In genomic region chr20:8132632-8133587, GRCh38 we compare ENCODE assay signal across 8 cellular contexts. TPM values are rescaled to one million over a fixed set of nuclear protein-coding genes. Genes with fewer than 3 reads are reported as not detected.
DNase-seq lines count a peak whose midpoint lies in the region; ATAC-seq, FAIRE-seq and TF ChIP-seq lines count a peak whose summit lies in the region.

No MANE protein-coding gene starts in this region.

- intact Hi-C loops in HepG2 (cut with micrococcal nuclease; ENCODE audit: unreplicated experiment): loop anchor here (1.0 to 5.0 kb wide), 6 partner anchors 22 to 588 kb away; no protein-coding TSS in a partner anchor

- H3K4me1 ChIP-seq in NT2/D1 (ENCODE audit: insufficient read depth, insufficient read length): no peaks in the 10 kb centered on the region
- H3K4me1 ChIP-seq in HepG2 (ENCODE audit: insufficient read depth, low read length): peaks cover 72% of the 10 kb centered on the region

- H3K27me3 Mint-ChIP-seq in chondrocyte (ENCODE audit: low read depth): peaks cover 16% of the 10 kb centered on the region

- TF ChIP-seq RAD21 in HepG2 (CRISPR knock-in tag; IDR thresholded peaks at IDR 0.05): no peak

- H3K36me3 Mint-ChIP-seq in chondrocyte (ENCODE audit: low read depth): no peaks in the 10 kb centered on the region

- H4K20me1 ChIP-seq in HepG2 (ENCODE audit: insufficient read depth, low read length): no peaks in the 10 kb centered on the region

- DNase-seq in NT2/D1 (ENCODE audit: low read depth, low spot score) (no peak), chondrocyte (ENCODE audit: low spot score) (peak; percentile 90), HepG2 (ENCODE audit: low spot score) (no peak), LoVo (ENCODE audit: low spot score) (no peak), GM13977 (ENCODE audit: low spot score) (no peak)
- peak; percentile 37 for DNase-seq in stimulated activated naive CD8-positive, alpha-beta T cell treated with anti-CD3 and anti-CD28 coated beads, Interleukin-15, Interleukin-2, amounts not matched to agents 100 U/mL and 50 U/mL, for 24 hours

- TF ChIP-seq POLR2A in HepG2 (IDR thresholded peaks at IDR 0.05; ENCODE audit: insufficient read depth in 1 of 2, low read depth in 2 of 2, low read length in 2 of 2): no peak

- TF ChIP-seq CTCF in chondrocyte (IDR thresholded peaks at IDR 0.05): no peak
- TF ChIP-seq CTCF in HepG2 (CRISPR knock-in tag; IDR thresholded peaks at IDR 0.05): no peak
- no peak for TF ChIP-seq CTCF in GM13977 (IDR thresholded peaks at IDR 0.05; ENCODE audit: extremely low read depth, insufficient read depth, missing control alignments)

- H3K79me2 ChIP-seq in HepG2 (ENCODE audit: insufficient read depth, low read length): peaks cover 56% of the 10 kb centered on the region

- H3K4me3 Mint-ChIP-seq in chondrocyte (ENCODE audit: unreplicated experiment): peak overlapping the region; percentile 72

- peak overlapping the region; percentile 36 for H3K27ac ChIP-seq in HepG2 (ENCODE audit: extremely low read length, insufficient read depth, low read length)

- H3K36me3 ChIP-seq in NT2/D1 (ENCODE audit: insufficient read depth, insufficient read length, low read length) (no peaks in the 10 kb centered on the region), HepG2 (replicated peaks in 1 of 2; ENCODE audit: control insufficient read depth in 1 of 2, insufficient read depth in 2 of 2, low read length in 2 of 2) (peaks cover 4 to 9% of the 10 kb centered on the region in 2 experiments)

- H3K27ac Mint-ChIP-seq in chondrocyte (ENCODE audit: unreplicated experiment): no peak overlapping the region

- TF ChIP-seq EP300 in HepG2 (IDR thresholded peaks at IDR 0.05; ENCODE audit: low read depth in 2 of 2, low read length in 2 of 2) (no peak), HepG2 (CRISPR knock-in tag; IDR thresholded peaks at IDR 0.05; ENCODE audit: borderline replicate concordance) (no peak)

- no peak overlapping the region for H2AFZ ChIP-seq in HepG2 (ENCODE audit: low read length)

- H3K4me3 ChIP-seq in NT2/D1 (ENCODE audit: insufficient read length, low read depth) (peak overlapping the region; percentile 46), HepG2 (replicated peaks in 1 of 3; ENCODE audit: insufficient read depth in 1 of 3, low read depth in 2 of 3, low read length in 3 of 3) (peak overlapping the region; percentile 76 to 87 (median 84))

- no peaks in the 10 kb centered on the region for H3K9me3 Mint-ChIP-seq in chondrocyte (ENCODE audit: low read depth)

- no TSS peak for BruUV-seq in HepG2 (replicated peaks; lab: Mats Ljungman, UMichigan)

- CTCF ChIA-PET in HepG2 (lab: Yijun Ruan, JAX; ENCODE audit: low intra/inter-chr PET ratio, low total read pairs): interaction anchor here (1.5 to 3.9 kb wide), 4 partner anchors 172 to 589 kb away, joined by 5 to 27 read pairs (median 20); no protein-coding TSS in a partner anchor

- H3K9me3 ChIP-seq in NT2/D1 (ENCODE audit: insufficient read depth, low read length) (no peaks in the 10 kb centered on the region), HepG2 (ENCODE audit: low read length) (no peaks in the 10 kb centered on the region)

- POLR2A ChIA-PET in HepG2 (lab: Yijun Ruan, JAX): interaction anchor here (1.0 to 1.6 kb wide), 5 partner anchors 12 to 254 kb away, joined by 3 to 7 read pairs (median 3); no protein-coding TSS in a partner anchor

- H3K27me3 ChIP-seq in NT2/D1 (ENCODE audit: insufficient read depth, insufficient read length): peaks cover 8% of the 10 kb centered on the region
- no peaks in the 10 kb centered on the region; a peak in 1 of 5 replicates for H3K27me3 ChIP-seq in HepG2 (ENCODE audit: control insufficient read depth in 1 of 2, insufficient read depth in 2 of 2, low read length in 2 of 2)

- H3K4me2 ChIP-seq in HepG2 (ENCODE audit: low read depth, low read length): peak overlapping the region; percentile 86

- H3K9ac ChIP-seq in NT2/D1 (ENCODE audit: insufficient read length, low read depth) (peak overlapping the region; percentile 56), HepG2 (ENCODE audit: insufficient read depth, low read depth, low read length) (peak overlapping the region; percentile 76)

- no peak for FAIRE-seq in HepG2 (lab: Jason Lieb, UNC)

- peaks cover 23% of the 10 kb centered on the region for H3K4me1 Mint-ChIP-seq in chondrocyte (ENCODE audit: low read depth)

- peak; percentile 2 for ATAC-seq in GM18498 (IDR thresholded peaks at IDR 0.05; ENCODE audit: unreplicated experiment)
- peak; percentile 3; the same call in 2 of the 3 replicates for ATAC-seq in HepG2
- no peak for ATAC-seq in stimulated activated naive CD8-positive, alpha-beta T cell treated with anti-CD3 and anti-CD28 coated beads, Interleukin-15, Interleukin-2, amounts not matched to agents 100 U/mL and 50 U/mL, for 24 hours
- no peak for ATAC-seq in HG02884 (IDR thresholded peaks at IDR 0.05; ENCODE audit: unreplicated experiment)

- 53% methylated on average over 48 of the region's 53 CpGs for WGBS in HepG2 (ENCODE audit: low lambda C conversion rate)

- in situ Hi-C loops in HepG2 (cut with HindIII; ENCODE audit: extremely low pct_ligation_motif_present, low pct_unique_long_range_greater_than_20kb): loop anchor here (5.0 to 10.0 kb wide), 5 partner anchors 112 to 589 kb away; no protein-coding TSS in a partner anchor
- in situ Hi-C loops in GM13977 (cut with MboI; ENCODE audit: low pct_unique_long_range_greater_than_20kb, low sequenced_read_pairs, unreplicated experiment): no loop called here

TF ChIP-seq in HepG2, 621 proteins besides CTCF, POLR2A, EP300 and RAD21 (continues in another document):
- TF ChIP-seq TMF1 (CRISPR knock-in tag; IDR thresholded peaks at IDR 0.05; ENCODE audit: low read depth) (no peak; the same call in 1 of the 2 replicates), SRY (CRISPR knock-in tag; IDR thresholded peaks at IDR 0.05) (no peak; the same call in 1 of the 2 replicates), ATRX (CRISPR knock-in tag; IDR thresholded peaks at IDR 0.05; ENCODE audit: borderline replicate concordance) (no peak), PHB2 (IDR thresholded peaks at IDR 0.05; ENCODE audit: partially characterized antibody) (no peak), CERS6 (CRISPR knock-in tag; IDR thresholded peaks at IDR 0.05) (0 out of 2 replicates have a peak, but pooled peaks have one; percentile 64), TEF (CRISPR knock-in tag; IDR thresholded peaks at IDR 0.05) (peak; percentile 79; the same call in 1 of the 2 replicates), WIZ (CRISPR knock-in tag; IDR thresholded peaks at IDR 0.05) (0 out of 2 replicates have a peak, but pooled peaks have one; percentile 30), ZNF280B (CRISPR knock-in tag; IDR thresholded peaks at IDR 0.05; ENCODE audit: borderline replicate concordance) (no peak; the same call in 1 of the 2 replicates), CEBPB (IDR thresholded peaks at IDR 0.05; ENCODE audit: borderline replicate concordance, low read depth, low read length) (peak; percentile 52; the same call in 1 of the 2 replicates)

RNA-seq across cellular contexts. Expression of gene PLCB1, which starts 0.8 kb away (rescaled TPM):
- total RNA-seq in chondrocyte: 10.8 to 15.3 TPM (median 11.4 TPM) in 3 replicates
- total RNA-seq in HepG2 (2016; rRNA removed; fragmentation: Illumina TruSeq; extraction: Trizol): 42.4 and 68.9 TPM in 2 replicates
- 7.3 TPM in 2 replicates for total RNA-seq in HepG2 (2016; cell fraction: cytosol; rRNA removed; fragmentation: Illumina TruSeq; extraction: Trizol; ENCODE audit: low read depth)
- 36.6 and 64.1 TPM in 2 replicates for total RNA-seq in HepG2 (2016; cell fraction: insoluble cytoplasmic fraction; rRNA removed; fragmentation: Illumina TruSeq; extraction: Trizol)
- total RNA-seq in HepG2 (2016; cell fraction: membrane; rRNA removed; fragmentation: Illumina TruSeq; extraction: Trizol): 13.6 and 62.2 TPM in 2 replicates
- 117 and 122 TPM in 2 replicates for total RNA-seq in HepG2 (2016; cell fraction: nucleus; rRNA removed; fragmentation: Illumina TruSeq; extraction: Trizol)
- 55.9 and 56.7 TPM in 2 replicates for polyA plus RNA-seq in HepG2 (2011; rRNA removed)
- 28.0 and 47.5 TPM in 2 replicates for polyA plus RNA-seq in HepG2 (2011; cell fraction: cytosol; rRNA removed)
- polyA plus RNA-seq in HepG2 (2011; cell fraction: nucleus; rRNA removed): 39.0 and 50.9 TPM in 2 replicates
- polyA plus RNA-seq in HepG2 (2012): 55.3 and 86.1 TPM in 2 replicates
- polyA plus RNA-seq in HepG2 (2016; cell fraction: cytosol; fragmentation: Illumina TruSeq; extraction: Trizol; ENCODE audit: low read depth): 2.6 and 3.2 TPM in 2 replicates
- 36.0 and 37.9 TPM in 2 replicates for polyA plus RNA-seq in HepG2 (2016; cell fraction: insoluble cytoplasmic fraction; fragmentation: Illumina TruSeq; extraction: Trizol; ENCODE audit: low read depth)
- polyA plus RNA-seq in HepG2 (2016; cell fraction: membrane; fragmentation: Illumina TruSeq; extraction: Trizol; ENCODE audit: low read depth): 7.2 and 7.6 TPM in 2 replicates
- polyA plus RNA-seq in HepG2 (2016; cell fraction: nucleus; fragmentation: Illumina TruSeq; extraction: Trizol; ENCODE audit: insufficient read depth, low read depth): 24.9 and 26.8 TPM in 2 replicates
- 1.6 and 88.7 TPM in 2 replicates for polyA minus RNA-seq in HepG2 (2011; rRNA and poly(A)+ RNA removed; ENCODE audit: low replicate concordance)
- 58.0 and 80.2 TPM in 2 replicates for polyA minus RNA-seq in HepG2 (2011; cell fraction: cytosol; rRNA and poly(A)+ RNA removed)
- 775 and 905 TPM in 2 replicates for polyA minus RNA-seq in HepG2 (2011; cell fraction: nucleus; rRNA and poly(A)+ RNA removed)

Comparison
In these comparisons a context has a peak if more than half of its experiments do, and no peak if none do; other contexts are left out.
1. ATAC-seq: peak in GM18498 (single experiment) and HepG2 (single experiment); none in stimulated activated naive CD8-positive, alpha-beta T cell treated with anti-CD3 and anti-CD28 coated beads, Interleukin-15, Interleukin-2, amounts not matched to agents 100 U/mL and 50 U/mL, for 24 hours (single experiment) and HG02884 (single experiment).
2. DNase-seq: peak in chondrocyte (single experiment) and stimulated activated naive CD8-positive, alpha-beta T cell treated with anti-CD3 and anti-CD28 coated beads, Interleukin-15, Interleukin-2, amounts not matched to agents 100 U/mL and 50 U/mL, for 24 hours (single experiment); none in NT2/D1 (single experiment), HepG2 (single experiment), LoVo (single experiment) and GM13977 (single experiment).